ENCODE assay signal across 8 cellular contexts in genomic region chr1:2212542-2213491, GRCh38. TPM values are rescaled to one million over a fixed set of nuclear protein-coding genes. Genes with fewer than 3 reads are reported as not detected.
DNase-seq lines count a peak whose midpoint lies in the region; ATAC-seq and TF ChIP-seq lines count a peak whose summit lies in the region.

No MANE protein-coding gene starts in this region.

- intact Hi-C loops in cardiac septum (cut with DNase I): loop anchor here (2.0 to 5.0 kb wide), 2 partner anchors 14 to 64 kb away; no protein-coding TSS in a partner anchor

- in situ Hi-C loops in GM13977 (cut with MboI; ENCODE audit: low pct_unique_long_range_greater_than_20kb, low sequenced_read_pairs, unreplicated experiment): no loop called here
- in situ Hi-C loops in astrocyte of the cerebellum (cut with HindIII; ENCODE audit: low sequenced_read_pairs): no loop called here

- POLR2A ChIA-PET in RWPE1 (lab: Yijun Ruan, JAX; ENCODE audit: low non-redundant PET): interaction anchor here (0.6 kb wide), 1 partner anchor 13 kb away, joined by 3 read pairs; no protein-coding TSS in a partner anchor

- CTCF ChIA-PET in RWPE1 (lab: Yijun Ruan, JAX): interaction anchor here (0.5 to 1.6 kb wide), 8 partner anchors 10 to 1514 kb away, joined by 3 to 6 read pairs (median 3); no protein-coding TSS in a partner anchor

- peak overlapping the region; percentile 99 for H3K27ac ChIP-seq in RWPE1

- TF ChIP-seq CTCF in GM13977 (IDR thresholded peaks at IDR 0.05; ENCODE audit: extremely low read depth, insufficient read depth, missing control alignments) (peak; percentile 15), RWPE1 (conservative IDR thresholded peaks at IDR 0.05; ENCODE audit: low read depth) (peak; percentile 52), astrocyte of the cerebellum (IDR thresholded peaks at IDR 0.05; ENCODE audit: low read depth, low read length, missing control alignments) (peak; percentile 18)

- peak overlapping the region; percentile 0 for H3K4me3 ChIP-seq in astrocyte of the cerebellum (ENCODE audit: low read depth, low read length)

- DNase-seq in A172 (ENCODE audit: low spot score): peak; percentile 84
- DNase-seq in GM13977 (ENCODE audit: low spot score): peak; percentile 61
- DNase-seq in RWPE1 (ENCODE audit: low spot score): peak; percentile 86
- peak; percentile 95 for DNase-seq in astrocyte of the cerebellum (ENCODE audit: low read depth)
- DNase-seq in cardiac septum (ENCODE audit: low spot score): peak; percentile 93
- peak; percentile 88 for DNase-seq in occipital lobe (lab: John Stamatoyannopoulos, UW)
- no peak for DNase-seq in NCI-H2196 treated with DMSO at 0.1 percent for 48 hours (lab: John Stamatoyannopoulos, UW; ENCODE audit: unreplicated experiment)

- ATAC-seq in HG02763 (IDR thresholded peaks at IDR 0.05; ENCODE audit: unreplicated experiment): no peak

RNA-seq across cellular contexts. Expression of gene SKI, which starts 15.3 kb away (rescaled TPM):
- total RNA-seq in A172 (2014; rRNA removed; shearing (Covaris generic)): 4.1 and 14.8 TPM in 2 replicates
- 39.9 TPM for total RNA-seq in cardiac septum
- total RNA-seq in occipital lobe: 19.3 TPM

RNA-seq across cellular contexts. Expression of gene FAAP20, which starts 18.2 kb away (rescaled TPM):
- total RNA-seq in A172 (2014; rRNA removed; shearing (Covaris generic)): 18.6 and 34.6 TPM in 2 replicates
- 40.5 TPM for total RNA-seq in cardiac septum
- total RNA-seq in occipital lobe: 20.3 TPM
